Comparison of ENCODE assay signal across 9 cellular contexts in genomic region chr22:19202799-19203186, GRCh38. TPM values are rescaled to one million over a fixed set of nuclear protein-coding genes. Genes with fewer than 3 reads are reported as not detected.
"Had no signal": no experiment of that assay in that cellular context is flagged by ENCODE, and none has a peak within 500 bp of the region (broad histone marks: within the 10 kb centered on the region; RNA-seq: fewer than 3 reads in every experiment).

No MANE protein-coding gene starts in this region.

RNA-seq across cellular contexts. Expression of gene GSC2, which starts 52.7 kb away (rescaled TPM):
- total RNA-seq: LHCN-M2, MCF 10A, NCI-H460, OCI-LY7, PC-9, Right ventricle myocardium superior, RPMI7951, SJSA1 had no signal
- polyA plus RNA-seq: SK-N-SH had no signal
